Comparison of ENCODE assay signal across 1 cellular context in the genomic region with DNA sequence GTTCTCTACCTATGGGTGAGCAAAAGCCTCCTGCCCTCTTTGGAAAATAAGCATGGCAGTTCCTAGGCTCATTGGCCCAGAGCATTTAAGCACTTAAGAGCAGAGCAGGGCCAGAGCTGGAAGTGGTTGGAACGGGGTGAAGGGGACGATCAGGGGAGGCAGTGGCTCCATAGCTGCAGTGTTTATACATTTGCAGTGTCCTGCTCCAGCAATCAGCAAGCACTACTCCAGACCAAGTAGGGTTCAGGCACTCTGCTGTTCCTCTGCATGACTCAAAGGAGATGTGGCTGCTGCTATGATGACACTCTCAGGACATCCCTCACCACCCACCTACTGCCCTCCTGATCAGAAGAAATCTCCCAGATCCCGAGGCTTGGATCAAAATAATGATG.
TF ChIP-seq lines count a peak whose summit lies in the region.

No MANE protein-coding gene starts in this region.

TF ChIP-seq in SK-N-SH, 30 proteins besides CTCF, POLR2A, EP300 and RAD21:
- TF ChIP-seq GATA2 (CRISPR knock-in tag; IDR thresholded peaks at IDR 0.05) (no peak), FOXM1 (IDR thresholded peaks at IDR 0.05; ENCODE audit: low read depth) (no peak), NRF1 (IDR thresholded peaks at IDR 0.05; ENCODE audit: low read depth, low read length) (no peak), MXI1 (IDR thresholded peaks at IDR 0.05; ENCODE audit: low read depth, low read length) (no peak), MEF2A (IDR thresholded peaks at IDR 0.05; ENCODE audit: borderline replicate concordance, low read depth) (no peak), FOSL2 (IDR thresholded peaks at IDR 0.05; ENCODE audit: borderline replicate concordance, low read depth) (no peak), NFIC (IDR thresholded peaks at IDR 0.05; ENCODE audit: borderline replicate concordance) (no peak), POLR2AphosphoS5 (IDR thresholded peaks at IDR 0.05; ENCODE audit: low read depth, low read length) (no peak), RCOR1 (IDR thresholded peaks at IDR 0.05; ENCODE audit: low read length) (no peak), TEAD4 (IDR thresholded peaks at IDR 0.05; ENCODE audit: borderline replicate concordance, insufficient read depth) (no peak)
- TF ChIP-seq, protein P1, sequence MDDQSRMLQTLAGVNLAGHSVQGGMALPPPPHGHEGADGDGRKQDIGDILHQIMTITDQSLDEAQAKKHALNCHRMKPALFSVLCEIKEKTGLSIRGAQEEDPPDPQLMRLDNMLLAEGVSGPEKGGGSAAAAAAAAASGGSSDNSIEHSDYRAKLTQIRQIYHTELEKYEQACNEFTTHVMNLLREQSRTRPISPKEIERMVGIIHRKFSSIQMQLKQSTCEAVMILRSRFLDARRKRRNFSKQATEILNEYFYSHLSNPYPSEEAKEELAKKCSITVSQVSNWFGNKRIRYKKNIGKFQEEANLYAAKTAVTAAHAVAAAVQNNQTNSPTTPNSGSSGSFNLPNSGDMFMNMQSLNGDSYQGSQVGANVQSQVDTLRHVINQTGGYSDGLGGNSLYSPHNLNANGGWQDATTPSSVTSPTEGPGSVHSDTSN (IDR thresholded peaks at IDR 0.05), result no peak
- TF ChIP-seq, protein P2, sequence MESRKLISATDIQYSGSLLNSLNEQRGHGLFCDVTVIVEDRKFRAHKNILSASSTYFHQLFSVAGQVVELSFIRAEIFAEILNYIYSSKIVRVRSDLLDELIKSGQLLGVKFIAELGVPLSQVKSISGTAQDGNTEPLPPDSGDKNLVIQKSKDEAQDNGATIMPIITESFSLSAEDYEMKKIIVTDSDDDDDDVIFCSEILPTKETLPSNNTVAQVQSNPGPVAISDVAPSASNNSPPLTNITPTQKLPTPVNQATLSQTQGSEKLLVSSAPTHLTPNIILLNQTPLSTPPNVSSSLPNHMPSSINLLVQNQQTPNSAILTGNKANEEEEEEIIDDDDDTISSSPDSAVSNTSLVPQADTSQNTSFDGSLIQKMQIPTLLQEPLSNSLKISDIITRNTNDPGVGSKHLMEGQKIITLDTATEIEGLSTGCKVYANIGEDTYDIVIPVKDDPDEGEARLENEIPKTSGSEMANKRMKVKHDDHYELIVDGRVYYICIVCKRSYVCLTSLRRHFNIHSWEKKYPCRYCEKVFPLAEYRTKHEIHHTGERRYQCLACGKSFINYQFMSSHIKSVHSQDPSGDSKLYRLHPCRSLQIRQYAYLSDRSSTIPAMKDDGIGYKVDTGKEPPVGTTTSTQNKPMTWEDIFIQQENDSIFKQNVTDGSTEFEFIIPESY (IDR thresholded peaks at IDR 0.05; ENCODE audit: borderline replicate concordance, low read depth), result no peak
